In genomic region chr6:7615611-7616383, GRCh38 we compare ENCODE assay signal across 8 cellular contexts. TPM values are rescaled to one million over a fixed set of nuclear protein-coding genes. Genes with fewer than 3 reads are reported as not detected.
DNase-seq lines count a peak whose midpoint lies in the region; ATAC-seq and TF ChIP-seq lines count a peak whose summit lies in the region.

No MANE protein-coding gene starts in this region.

- H3K27ac Mint-ChIP-seq in type B pancreatic cell, result peak overlapping the region; percentile 10

- H3K4me3 ChIP-seq in Jurkat, Clone E6-1 (ENCODE audit: low read length), result no peak overlapping the region
- H3K4me3 ChIP-seq in SK-N-SH (ENCODE audit: low read depth in 2 of 2, low read length in 1 of 2) (peak overlapping the region in 1 of 2 experiments; percentile 20; a peak in 1 of 4 replicates), lower lobe of right lung (no peak overlapping the region)

- H3K36me3 Mint-ChIP-seq in type B pancreatic cell, result peaks cover 7% of the 10 kb centered on the region

- POLR2A ChIA-PET in SK-N-SH (lab: Yijun Ruan, JAX), result interaction anchor here (0.6 kb wide), 2 partner anchors 235 to 340 kb away, joined by 3 to 4 read pairs; no protein-coding TSS in a partner anchor

- H3K4me1 ChIP-seq in SK-N-SH (ENCODE audit: control insufficient read depth in 1 of 2, insufficient read depth in 2 of 2, low read depth in 1 of 2, low read length in 1 of 2) (no peaks in the 10 kb centered on the region), lower lobe of right lung (peaks cover 16% of the 10 kb centered on the region)

- H3K9me3 ChIP-seq in SK-N-SH, result no peaks in the 10 kb centered on the region
- H3K9me3 ChIP-seq in lower lobe of right lung, result no peaks in the 10 kb centered on the region

- H3K27me3 ChIP-seq in SK-N-SH (ENCODE audit: insufficient read depth), result no peaks in the 10 kb centered on the region
- H3K27me3 ChIP-seq in lower lobe of right lung (ENCODE audit: low read depth), result no peaks in the 10 kb centered on the region

- 18% methylated on average over 7 of the region's 7 CpGs for WGBS in SK-N-SH (ENCODE audit: low lambda C conversion rate)

- no peak overlapping the region for H2AFZ ChIP-seq in SK-N-SH (ENCODE audit: low read depth)

- intact Hi-C loops in lower lobe of right lung (cut with DNase I), result no loop called here

- H3K9ac ChIP-seq in SK-N-SH, result no peak overlapping the region

- H3K36me3 ChIP-seq in SK-N-SH (replicated peaks in 1 of 2; ENCODE audit: control insufficient read depth in 1 of 2, insufficient read depth in 2 of 2, low read length in 1 of 2) (peaks cover 3 to 5% of the 10 kb centered on the region in 2 experiments), lower lobe of right lung (peaks cover 28% of the 10 kb centered on the region)

- no peaks in the 10 kb centered on the region for H3F3A ChIP-seq in SK-N-SH (replicated peaks; ENCODE audit: insufficient read depth)

- ATAC-seq in lower lobe of right lung, result peak; percentile 20 to 68

- no peak overlapping the region for H3K4me3 Mint-ChIP-seq in type B pancreatic cell

- TF ChIP-seq EP300 in SK-N-SH (IDR thresholded peaks at IDR 0.05; ENCODE audit: borderline replicate concordance in 1 of 2, low read depth in 1 of 2, low read length in 1 of 2), result no peak

- TF ChIP-seq RAD21 in SK-N-SH (IDR thresholded peaks at IDR 0.05; ENCODE audit: low read length), result peak; percentile 90

- H3K4me2 ChIP-seq in SK-N-SH, result 0 out of 2 replicates have a peak overlapping the region, but pooled peaks have one; percentile 31

- H3K9me3 Mint-ChIP-seq in type B pancreatic cell, result no peaks in the 10 kb centered on the region

- H3K27me3 Mint-ChIP-seq in type B pancreatic cell, result peaks cover 9% of the 10 kb centered on the region

- CTCF ChIA-PET in SK-N-SH (lab: Yijun Ruan, JAX), result interaction anchor here (0.6 to 11.2 kb wide), 25 partner anchors 9 to 940 kb away, joined by 3 to 134 read pairs (median 5); no protein-coding TSS in a partner anchor

- no peaks in the 10 kb centered on the region for H4K20me1 ChIP-seq in SK-N-SH (ENCODE audit: insufficient read depth)

- H3K79me2 ChIP-seq in SK-N-SH (ENCODE audit: insufficient read depth), result no peaks in the 10 kb centered on the region

- H3K4me1 Mint-ChIP-seq in type B pancreatic cell (ENCODE audit: unreplicated experiment), result peaks cover 15% of the 10 kb centered on the region

- DNase-seq in activated CD8-positive, alpha-beta memory T cell treated with anti-CD3 and anti-CD28 coated beads, Interleukin-2, amount 50 U/mL, for 4 hours, result peak; percentile 26
- no peak for DNase-seq in activated CD8-positive, alpha-beta memory T cell treated with anti-CD3 and anti-CD28 coated beads, Interleukin-2, amount 50 U/mL, for 48 hours
- DNase-seq in Jurkat, Clone E6-1 (ENCODE audit: low read depth, low spot score), result peak; percentile 45
- peak; percentile 41 for DNase-seq in SK-N-SH
- DNase-seq in dermis blood vessel endothelial cell, result peak; percentile 77
- DNase-seq in lower lobe of right lung, result no peak
- no peak for DNase-seq in type B pancreatic cell (ENCODE audit: extremely low spot score, unreplicated experiment)
- no peak for DNase-seq in occipital lobe (lab: John Stamatoyannopoulos, UW)

- H3K9me2 ChIP-seq in SK-N-SH, result no peaks in the 10 kb centered on the region

- TF ChIP-seq CTCF in SK-N-SH (IDR thresholded peaks at IDR 0.05) (peak; percentile 86), lower lobe of right lung (IDR thresholded peaks at IDR 0.05) (peak; percentile 74), type B pancreatic cell (conservative IDR thresholded peaks at IDR 0.05) (peak; percentile 89)

- H3K27ac ChIP-seq in SK-N-SH (ENCODE audit: low read depth in 2 of 2, low read length in 1 of 2) (no peak overlapping the region), lower lobe of right lung (no peak overlapping the region)

TF ChIP-seq in SK-N-SH, 30 proteins besides CTCF, POLR2A, EP300 and RAD21:
- TF ChIP-seq SMC3 (IDR thresholded peaks at IDR 0.05; ENCODE audit: low read depth, low read length) (peak; percentile 66; the same call in 1 of the 2 replicates), PBX3 (IDR thresholded peaks at IDR 0.05) (no peak)

RNA-seq across cellular contexts. Expression of gene SNRNP48, which starts 25.8 kb away (rescaled TPM):
- 25.3 TPM for polyA plus RNA-seq in Jurkat, Clone E6-1 (2012; ENCODE audit: insufficient read depth, insufficient read length)
- polyA plus RNA-seq in SK-N-SH (2012; rRNA removed), result 4.3 and 5.7 TPM in 2 replicates
- 3.7 and 4.3 TPM in 2 replicates for polyA plus RNA-seq in SK-N-SH (2012; cell fraction: cytosol; rRNA removed)
- polyA plus RNA-seq in SK-N-SH (2012; cell fraction: nucleus; rRNA removed), result 4.4 and 10.4 TPM in 2 replicates
- total RNA-seq in dermis blood vessel endothelial cell (14.3 and 18.5 TPM in 2 replicates), lower lobe of right lung (9.3 TPM), type B pancreatic cell (ENCODE audit: low replicate concordance) (12.4 and 21.5 TPM in 2 replicates), occipital lobe (24.0 TPM)

Comparison
In these comparisons a context has a peak if more than half of its experiments do, and no peak if none do; other contexts are left out.
1. DNase-seq: peak in activated CD8-positive, alpha-beta memory T cell treated with anti-CD3 and anti-CD28 coated beads, Interleukin-2, amount 50 U/mL, for 4 hours (single experiment), Jurkat, Clone E6-1 (single experiment), SK-N-SH (single experiment) and dermis blood vessel endothelial cell (single experiment); none in activated CD8-positive, alpha-beta memory T cell treated with anti-CD3 and anti-CD28 coated beads, Interleukin-2, amount 50 U/mL, for 48 hours (single experiment), lower lobe of right lung (single experiment), type B pancreatic cell (single experiment) and occipital lobe (single experiment).
2. Peak in every context shown above with its lines, with median percentiles within 50 percentile points of each other: CTCF ChIP-seq.